15 cellular contexts compared by ENCODE assay signal in genomic region chrX:54492340-54492739, GRCh38. TPM values are rescaled to one million over a fixed set of nuclear protein-coding genes. Genes with fewer than 3 reads are reported as not detected.
DNase-seq lines count a peak whose midpoint lies in the region; ATAC-seq, FAIRE-seq and TF ChIP-seq lines count a peak whose summit lies in the region.
"Had no signal": no experiment of that assay in that cellular context is flagged by ENCODE, and none has a peak within 500 bp of the region (broad histone marks: within the 10 kb centered on the region; RNA-seq: fewer than 3 reads in every experiment).

No MANE protein-coding gene starts in this region.

- H3K4me1 Mint-ChIP-seq in chondrocyte (ENCODE audit: low read depth) = peaks cover 41% of the 10 kb centered on the region
- peaks cover 45% of the 10 kb centered on the region for H3K4me1 Mint-ChIP-seq in nephron progenitor cell
- no peaks in the 10 kb centered on the region for H3K4me1 Mint-ChIP-seq in activated CD4-positive, alpha-beta T cell treated with anti-CD3 and anti-CD28 coated beads, Interleukin-2, amount 10 ng/mL, durations not matched to agents 24 days and 14 days

- H3K27me3 ChIP-seq in HepG2 (ENCODE audit: control insufficient read depth in 1 of 2, insufficient read depth in 2 of 2, low read length in 2 of 2) = no peaks in the 10 kb centered on the region

- no peaks in the 10 kb centered on the region for H3K27me3 Mint-ChIP-seq in chondrocyte (ENCODE audit: low read depth)
- H3K27me3 Mint-ChIP-seq in nephron progenitor cell (ENCODE audit: low read depth, poor library complexity) = no peaks in the 10 kb centered on the region
- peaks cover 29% of the 10 kb centered on the region for H3K27me3 Mint-ChIP-seq in activated CD4-positive, alpha-beta T cell treated with anti-CD3 and anti-CD28 coated beads, Interleukin-2, amount 10 ng/mL, durations not matched to agents 24 days and 14 days

- no peaks in the 10 kb centered on the region for H4K20me1 ChIP-seq in HepG2 (ENCODE audit: insufficient read depth, low read length)

- CTCF ChIA-PET in HepG2 (lab: Yijun Ruan, JAX; ENCODE audit: low intra/inter-chr PET ratio, low total read pairs) = no interaction called here

- BruUV-seq in HepG2 (replicated peaks; lab: Mats Ljungman, UMichigan) = no TSS peak

- intact Hi-C loops in HepG2 (cut with micrococcal nuclease; ENCODE audit: unreplicated experiment) = no loop called here
- intact Hi-C loops in activated CD4-positive, alpha-beta T cell treated with anti-CD3 and anti-CD28 coated beads, Interleukin-2, amount 10 ng/mL, durations not matched to agents 24 days and 14 days (cut with micrococcal nuclease) = no loop called here

- TF ChIP-seq CTCF in AG09319 (IDR thresholded peaks at IDR 0.05; ENCODE audit: low read depth, low read length) = no peak
- no peak for TF ChIP-seq CTCF in chondrocyte (IDR thresholded peaks at IDR 0.05)
- TF ChIP-seq CTCF in nephron progenitor cell (IDR thresholded peaks at IDR 0.05) = no peak
- TF ChIP-seq CTCF in HepG2 (CRISPR knock-in tag; IDR thresholded peaks at IDR 0.05) = no peak

- POLR2A ChIA-PET in HepG2 (lab: Yijun Ruan, JAX) = no interaction called here

- WGBS in HepG2 (ENCODE audit: low lambda C conversion rate) = 78% methylated on average over 5 of the region's 6 CpGs

- no peak overlapping the region for H3K9ac ChIP-seq in HepG2 (ENCODE audit: insufficient read depth, low read depth, low read length)

- H3K36me3 Mint-ChIP-seq in chondrocyte (ENCODE audit: low read depth) = no peaks in the 10 kb centered on the region
- peaks cover 33% of the 10 kb centered on the region for H3K36me3 Mint-ChIP-seq in nephron progenitor cell (ENCODE audit: low read depth)
- H3K36me3 Mint-ChIP-seq in activated CD4-positive, alpha-beta T cell treated with anti-CD3 and anti-CD28 coated beads, Interleukin-2, amount 10 ng/mL, durations not matched to agents 24 days and 14 days (ENCODE audit: low read depth) = no peaks in the 10 kb centered on the region
- H3K36me3 Mint-ChIP-seq: CD4-positive, alpha-beta memory T cell had no signal

- FAIRE-seq in HepG2 (lab: Jason Lieb, UNC) = no peak
- FAIRE-seq: GM12878, small intestine, TTC549 had no signal

- no peak overlapping the region for H2AFZ ChIP-seq in HepG2 (ENCODE audit: low read length)

- TF ChIP-seq RAD21 in HepG2 (CRISPR knock-in tag; IDR thresholded peaks at IDR 0.05) = no peak

- in situ Hi-C loops in HepG2 (cut with HindIII; ENCODE audit: extremely low pct_ligation_motif_present, low pct_unique_long_range_greater_than_20kb) = no loop called here

- no peaks in the 10 kb centered on the region for H3K79me2 ChIP-seq in HepG2 (ENCODE audit: insufficient read depth, low read length)

- no peaks in the 10 kb centered on the region for H3K36me3 ChIP-seq in HepG2 (replicated peaks in 1 of 2; ENCODE audit: control insufficient read depth in 1 of 2, insufficient read depth in 2 of 2, low read length in 2 of 2)

- no peak for TF ChIP-seq POLR2A in HepG2 (IDR thresholded peaks at IDR 0.05; ENCODE audit: insufficient read depth in 1 of 2, low read depth in 2 of 2, low read length in 2 of 2)

- H3K4me3 ChIP-seq in HepG2 (replicated peaks in 1 of 3; ENCODE audit: insufficient read depth in 1 of 3, low read depth in 2 of 3, low read length in 3 of 3) = no peak overlapping the region
- H3K4me3 ChIP-seq: GM12878 had no signal

- H3K27ac ChIP-seq in HepG2 (ENCODE audit: extremely low read length, insufficient read depth, low read length) = no peak overlapping the region

- DNase-seq in AG09319 (ENCODE audit: extremely low read depth, low read depth) (peak; percentile 11), LHCN-M2 (ENCODE audit: low read depth) (peak; percentile 40), chondrocyte (ENCODE audit: low spot score) (no peak), nephron progenitor cell (no peak), HepG2 (ENCODE audit: low spot score) (no peak)
- DNase-seq in activated CD4-positive, alpha-beta T cell treated with anti-CD3 and anti-CD28 coated beads, Interleukin-2, amount 10 ng/mL, durations not matched to agents 24 days and 14 days = no peak
- DNase-seq: activated T-cell treated with anti-CD3 and anti-CD28 coated beads for 4 hours; caudate nucleus; CD4-positive, alpha-beta memory T cell; NCI-H1417 treated with DMSO at 0.1 percent for 48 hours; small intestine had no signal

- 0 out of 2 replicates have a peak, but pooled peaks cover 14% of the 10 kb centered on the region for H3K4me1 ChIP-seq in HepG2 (ENCODE audit: insufficient read depth, low read length)

- no peak for TF ChIP-seq EP300 in HepG2 (IDR thresholded peaks at IDR 0.05; ENCODE audit: low read depth in 2 of 2, low read length in 2 of 2)
- no peak for TF ChIP-seq EP300 in HepG2 (CRISPR knock-in tag; IDR thresholded peaks at IDR 0.05; ENCODE audit: borderline replicate concordance)

- H3K9me3 Mint-ChIP-seq in chondrocyte (ENCODE audit: low read depth) = peaks cover 9% of the 10 kb centered on the region
- H3K9me3 Mint-ChIP-seq in nephron progenitor cell = peaks cover 68% of the 10 kb centered on the region
- H3K9me3 Mint-ChIP-seq in activated CD4-positive, alpha-beta T cell treated with anti-CD3 and anti-CD28 coated beads, Interleukin-2, amount 10 ng/mL, durations not matched to agents 24 days and 14 days = no peaks in the 10 kb centered on the region

- H3K27ac Mint-ChIP-seq in chondrocyte (ENCODE audit: unreplicated experiment) (peak overlapping the region; percentile 68), nephron progenitor cell (peak overlapping the region; percentile 20)
- no peak overlapping the region for H3K27ac Mint-ChIP-seq in activated CD4-positive, alpha-beta T cell treated with anti-CD3 and anti-CD28 coated beads, Interleukin-2, amount 10 ng/mL, durations not matched to agents 24 days and 14 days
- H3K27ac Mint-ChIP-seq: CD4-positive, alpha-beta memory T cell had no signal

- H3K4me3 Mint-ChIP-seq in chondrocyte (ENCODE audit: unreplicated experiment) (peak overlapping the region; percentile 12), nephron progenitor cell (peak overlapping the region; percentile 91)
- H3K4me3 Mint-ChIP-seq in activated CD4-positive, alpha-beta T cell treated with anti-CD3 and anti-CD28 coated beads, Interleukin-2, amount 10 ng/mL, durations not matched to agents 24 days and 14 days = no peak overlapping the region
- H3K4me3 Mint-ChIP-seq: CD4-positive, alpha-beta memory T cell had no signal

- no peaks in the 10 kb centered on the region for H3K9me3 ChIP-seq in HepG2 (ENCODE audit: low read length)

- ATAC-seq in GM21717 (IDR thresholded peaks at IDR 0.05; ENCODE audit: unreplicated experiment) (no peak), HepG2 (no peak), HG03439 (IDR thresholded peaks at IDR 0.05; ENCODE audit: unreplicated experiment) (no peak)
- ATAC-seq: GM12878 had no signal

- no peak overlapping the region for H3K4me2 ChIP-seq in HepG2 (ENCODE audit: low read depth, low read length)

RNA-seq across cellular contexts. Expression of gene FGD1, which starts 3.7 kb away (rescaled TPM):
- total RNA-seq in LHCN-M2 (2014; rRNA removed) (6.4 and 7.1 TPM in 2 replicates), chondrocyte (21.0 to 26.4 TPM (median 21.4 TPM) in 3 replicates), HepG2 (2016; rRNA removed; fragmentation: Illumina TruSeq; extraction: Trizol) (0.59 and 0.62 TPM in 2 replicates)
- 7.8 TPM for polyA plus RNA-seq in LHCN-M2 (2012)
- total RNA-seq in HepG2 (2016; cell fraction: cytosol; rRNA removed; fragmentation: Illumina TruSeq; extraction: Trizol; ENCODE audit: low read depth) = 0.10 and 0.18 TPM in 2 replicates
- 0.49 and 0.61 TPM in 2 replicates for total RNA-seq in HepG2 (2016; cell fraction: insoluble cytoplasmic fraction; rRNA removed; fragmentation: Illumina TruSeq; extraction: Trizol)
- 0.56 and 0.59 TPM in 2 replicates for total RNA-seq in HepG2 (2016; cell fraction: membrane; rRNA removed; fragmentation: Illumina TruSeq; extraction: Trizol)
- 0.44 and 0.65 TPM in 2 replicates for total RNA-seq in HepG2 (2016; cell fraction: nucleus; rRNA removed; fragmentation: Illumina TruSeq; extraction: Trizol)
- 0.36 and 0.42 TPM in 2 replicates for polyA plus RNA-seq in HepG2 (2011; rRNA removed)
- 0.23 and 0.25 TPM in 2 replicates for polyA plus RNA-seq in HepG2 (2011; cell fraction: cytosol; rRNA removed)
- polyA plus RNA-seq in HepG2 (2011; cell fraction: nucleus; rRNA removed) = 1.3 and 1.4 TPM in 2 replicates
- 1.4 TPM in 2 replicates for polyA plus RNA-seq in HepG2 (2012)
- 0.10 and 0.20 TPM in 2 replicates for polyA plus RNA-seq in HepG2 (2016; cell fraction: cytosol; fragmentation: Illumina TruSeq; extraction: Trizol; ENCODE audit: low read depth)
- 1.1 and 1.4 TPM in 2 replicates for polyA plus RNA-seq in HepG2 (2016; cell fraction: insoluble cytoplasmic fraction; fragmentation: Illumina TruSeq; extraction: Trizol; ENCODE audit: low read depth)
- 0.59 and 0.68 TPM in 2 replicates for polyA plus RNA-seq in HepG2 (2016; cell fraction: membrane; fragmentation: Illumina TruSeq; extraction: Trizol; ENCODE audit: low read depth)
- 2.4 and 2.6 TPM in 2 replicates for polyA plus RNA-seq in HepG2 (2016; cell fraction: nucleus; fragmentation: Illumina TruSeq; extraction: Trizol; ENCODE audit: insufficient read depth, low read depth)
- 0.40 and 2.0 TPM in 2 replicates for polyA minus RNA-seq in HepG2 (2011; rRNA and poly(A)+ RNA removed; ENCODE audit: low replicate concordance)
- 0.26 and 0.69 TPM in 2 replicates for polyA minus RNA-seq in HepG2 (2011; cell fraction: cytosol; rRNA and poly(A)+ RNA removed)
- 0.37 and 0.39 TPM in 2 replicates for polyA minus RNA-seq in HepG2 (2011; cell fraction: nucleus; rRNA and poly(A)+ RNA removed)
- 0.09 and 0.14 TPM in 2 replicates for total RNA-seq in activated CD4-positive, alpha-beta T cell treated with anti-CD3 and anti-CD28 coated beads, Interleukin-2, amount 10 ng/mL, durations not matched to agents 24 days and 14 days

RNA-seq across cellular contexts. Expression of gene GNL3L, which starts 37.7 kb away (rescaled TPM):
- total RNA-seq in LHCN-M2 (2014; rRNA removed) (33.9 and 40.5 TPM in 2 replicates), chondrocyte (42.0 to 58.1 TPM (median 45.2 TPM) in 3 replicates), HepG2 (2016; rRNA removed; fragmentation: Illumina TruSeq; extraction: Trizol) (32.6 and 51.2 TPM in 2 replicates)
- 14.8 TPM for polyA plus RNA-seq in LHCN-M2 (2012)
- 2.0 and 2.2 TPM in 2 replicates for total RNA-seq in HepG2 (2016; cell fraction: cytosol; rRNA removed; fragmentation: Illumina TruSeq; extraction: Trizol; ENCODE audit: low read depth)
- 31.0 and 49.0 TPM in 2 replicates for total RNA-seq in HepG2 (2016; cell fraction: insoluble cytoplasmic fraction; rRNA removed; fragmentation: Illumina TruSeq; extraction: Trizol)
- total RNA-seq in HepG2 (2016; cell fraction: membrane; rRNA removed; fragmentation: Illumina TruSeq; extraction: Trizol) = 8.2 and 8.6 TPM in 2 replicates
- total RNA-seq in HepG2 (2016; cell fraction: nucleus; rRNA removed; fragmentation: Illumina TruSeq; extraction: Trizol) = 26.1 and 26.6 TPM in 2 replicates
- 12.1 and 12.9 TPM in 2 replicates for polyA plus RNA-seq in HepG2 (2011; rRNA removed)
- 9.7 and 10.5 TPM in 2 replicates for polyA plus RNA-seq in HepG2 (2011; cell fraction: cytosol; rRNA removed)
- 13.3 and 14.3 TPM in 2 replicates for polyA plus RNA-seq in HepG2 (2011; cell fraction: nucleus; rRNA removed)
- 6.7 and 7.4 TPM in 2 replicates for polyA plus RNA-seq in HepG2 (2012)
- polyA plus RNA-seq in HepG2 (2016; cell fraction: cytosol; fragmentation: Illumina TruSeq; extraction: Trizol; ENCODE audit: low read depth) = 0.36 and 0.58 TPM in 2 replicates
- polyA plus RNA-seq in HepG2 (2016; cell fraction: insoluble cytoplasmic fraction; fragmentation: Illumina TruSeq; extraction: Trizol; ENCODE audit: low read depth) = 11.9 TPM in 2 replicates
- 1.0 and 1.4 TPM in 2 replicates for polyA plus RNA-seq in HepG2 (2016; cell fraction: membrane; fragmentation: Illumina TruSeq; extraction: Trizol; ENCODE audit: low read depth)
- polyA plus RNA-seq in HepG2 (2016; cell fraction: nucleus; fragmentation: Illumina TruSeq; extraction: Trizol; ENCODE audit: insufficient read depth, low read depth) = 12.6 and 14.2 TPM in 2 replicates
- 25.2 and 124 TPM in 2 replicates for polyA minus RNA-seq in HepG2 (2011; rRNA and poly(A)+ RNA removed; ENCODE audit: low replicate concordance)
- 17.9 and 21.2 TPM in 2 replicates for polyA minus RNA-seq in HepG2 (2011; cell fraction: cytosol; rRNA and poly(A)+ RNA removed)
- polyA minus RNA-seq in HepG2 (2011; cell fraction: nucleus; rRNA and poly(A)+ RNA removed) = 23.6 and 25.4 TPM in 2 replicates
- total RNA-seq in activated CD4-positive, alpha-beta T cell treated with anti-CD3 and anti-CD28 coated beads, Interleukin-2, amount 10 ng/mL, durations not matched to agents 24 days and 14 days = 78.4 and 78.8 TPM in 2 replicates

RNA-seq across cellular contexts. Expression of gene TSR2, which starts 52.1 kb away (rescaled TPM):
- 17.1 and 20.1 TPM in 2 replicates for total RNA-seq in LHCN-M2 (2014; rRNA removed)
- 48.6 TPM for polyA plus RNA-seq in LHCN-M2 (2012)
- 21.5 to 30.0 TPM (median 23.8 TPM) in 3 replicates for total RNA-seq in chondrocyte
- total RNA-seq in HepG2 (2016; rRNA removed; fragmentation: Illumina TruSeq; extraction: Trizol) = 31.6 and 35.5 TPM in 2 replicates
- total RNA-seq in HepG2 (2016; cell fraction: cytosol; rRNA removed; fragmentation: Illumina TruSeq; extraction: Trizol; ENCODE audit: low read depth) = 6.4 and 7.6 TPM in 2 replicates
- 29.7 and 37.6 TPM in 2 replicates for total RNA-seq in HepG2 (2016; cell fraction: insoluble cytoplasmic fraction; rRNA removed; fragmentation: Illumina TruSeq; extraction: Trizol)
- total RNA-seq in HepG2 (2016; cell fraction: membrane; rRNA removed; fragmentation: Illumina TruSeq; extraction: Trizol) = 15.9 and 18.8 TPM in 2 replicates
- total RNA-seq in HepG2 (2016; cell fraction: nucleus; rRNA removed; fragmentation: Illumina TruSeq; extraction: Trizol) = 15.9 and 16.1 TPM in 2 replicates
- polyA plus RNA-seq in HepG2 (2011; rRNA removed) = 9.5 and 10.9 TPM in 2 replicates
- 10.1 and 10.6 TPM in 2 replicates for polyA plus RNA-seq in HepG2 (2011; cell fraction: cytosol; rRNA removed)
- 7.3 and 7.7 TPM in 2 replicates for polyA plus RNA-seq in HepG2 (2011; cell fraction: nucleus; rRNA removed)
- polyA plus RNA-seq in HepG2 (2012) = 15.9 and 23.8 TPM in 2 replicates
- polyA plus RNA-seq in HepG2 (2016; cell fraction: cytosol; fragmentation: Illumina TruSeq; extraction: Trizol; ENCODE audit: low read depth) = 8.3 TPM in 2 replicates
- 40.4 and 41.1 TPM in 2 replicates for polyA plus RNA-seq in HepG2 (2016; cell fraction: insoluble cytoplasmic fraction; fragmentation: Illumina TruSeq; extraction: Trizol; ENCODE audit: low read depth)
- polyA plus RNA-seq in HepG2 (2016; cell fraction: membrane; fragmentation: Illumina TruSeq; extraction: Trizol; ENCODE audit: low read depth) = 16.0 and 17.7 TPM in 2 replicates
- 34.8 and 35.1 TPM in 2 replicates for polyA plus RNA-seq in HepG2 (2016; cell fraction: nucleus; fragmentation: Illumina TruSeq; extraction: Trizol; ENCODE audit: insufficient read depth, low read depth)
- polyA minus RNA-seq in HepG2 (2011; rRNA and poly(A)+ RNA removed; ENCODE audit: low replicate concordance) = 3.3 and 9.7 TPM in 2 replicates
- polyA minus RNA-seq in HepG2 (2011; cell fraction: cytosol; rRNA and poly(A)+ RNA removed) = 3.2 and 4.5 TPM in 2 replicates
- 3.2 and 3.7 TPM in 2 replicates for polyA minus RNA-seq in HepG2 (2011; cell fraction: nucleus; rRNA and poly(A)+ RNA removed)
- 40.8 and 43.7 TPM in 2 replicates for total RNA-seq in activated CD4-positive, alpha-beta T cell treated with anti-CD3 and anti-CD28 coated beads, Interleukin-2, amount 10 ng/mL, durations not matched to agents 24 days and 14 days

Comparison
In these comparisons a context has a peak if more than half of its experiments do, and no peak if none do; other contexts are left out.
1. DNase-seq: peak in AG09319 (single experiment) and LHCN-M2 (single experiment); none in chondrocyte (single experiment), nephron progenitor cell (single experiment), HepG2 (single experiment) and activated CD4-positive, alpha-beta T cell treated with anti-CD3 and anti-CD28 coated beads, Interleukin-2, amount 10 ng/mL, durations not matched to agents 24 days and 14 days (single experiment).